1 cellular context compared by ENCODE assay signal in the genomic region with DNA sequence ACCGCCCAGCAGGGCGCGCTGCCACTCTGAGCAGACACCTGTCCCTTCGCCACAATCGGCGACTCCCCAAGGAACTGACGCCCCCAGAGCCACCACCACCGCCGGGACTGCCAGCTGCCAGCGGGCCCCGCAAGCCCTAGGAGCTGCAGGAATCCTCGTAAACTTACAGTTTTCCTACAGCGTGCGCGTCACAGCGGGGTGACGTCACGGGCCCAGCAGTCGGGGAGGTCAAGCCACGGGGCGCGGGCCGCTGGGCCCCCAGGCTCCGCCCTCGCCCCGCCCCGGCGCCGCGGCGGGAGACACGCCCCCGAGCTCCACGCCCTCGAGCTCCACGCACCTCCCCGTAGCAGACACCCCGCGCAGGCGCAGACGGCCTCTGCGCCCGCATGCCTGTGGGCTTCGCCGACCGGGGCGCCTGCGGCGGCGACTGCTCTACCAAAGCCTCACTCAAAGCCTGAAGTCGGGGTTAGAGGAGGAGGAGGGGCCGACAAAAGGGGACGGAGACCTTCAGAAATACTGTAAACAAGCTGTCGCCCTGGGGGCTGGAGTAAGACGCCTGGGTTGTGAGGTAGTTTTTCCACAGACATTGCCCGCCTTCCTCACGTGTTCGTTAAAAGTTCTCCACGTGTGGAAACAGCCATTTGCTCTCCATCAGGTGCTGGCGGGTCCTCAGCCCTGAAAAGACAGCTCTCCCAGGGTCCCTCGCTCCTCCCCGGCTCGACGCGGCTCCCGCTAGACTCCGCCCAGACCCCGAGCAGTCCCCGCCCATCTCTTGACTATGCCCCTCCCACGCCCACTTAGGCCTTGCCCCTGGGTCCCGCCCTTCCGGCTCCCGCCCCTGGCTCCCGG.
A peak's percentile ranks its signal among the peaks of the same experiment; 100 is the strongest.
TF ChIP-seq lines count a peak whose summit lies in the region.

A gene with protein sequence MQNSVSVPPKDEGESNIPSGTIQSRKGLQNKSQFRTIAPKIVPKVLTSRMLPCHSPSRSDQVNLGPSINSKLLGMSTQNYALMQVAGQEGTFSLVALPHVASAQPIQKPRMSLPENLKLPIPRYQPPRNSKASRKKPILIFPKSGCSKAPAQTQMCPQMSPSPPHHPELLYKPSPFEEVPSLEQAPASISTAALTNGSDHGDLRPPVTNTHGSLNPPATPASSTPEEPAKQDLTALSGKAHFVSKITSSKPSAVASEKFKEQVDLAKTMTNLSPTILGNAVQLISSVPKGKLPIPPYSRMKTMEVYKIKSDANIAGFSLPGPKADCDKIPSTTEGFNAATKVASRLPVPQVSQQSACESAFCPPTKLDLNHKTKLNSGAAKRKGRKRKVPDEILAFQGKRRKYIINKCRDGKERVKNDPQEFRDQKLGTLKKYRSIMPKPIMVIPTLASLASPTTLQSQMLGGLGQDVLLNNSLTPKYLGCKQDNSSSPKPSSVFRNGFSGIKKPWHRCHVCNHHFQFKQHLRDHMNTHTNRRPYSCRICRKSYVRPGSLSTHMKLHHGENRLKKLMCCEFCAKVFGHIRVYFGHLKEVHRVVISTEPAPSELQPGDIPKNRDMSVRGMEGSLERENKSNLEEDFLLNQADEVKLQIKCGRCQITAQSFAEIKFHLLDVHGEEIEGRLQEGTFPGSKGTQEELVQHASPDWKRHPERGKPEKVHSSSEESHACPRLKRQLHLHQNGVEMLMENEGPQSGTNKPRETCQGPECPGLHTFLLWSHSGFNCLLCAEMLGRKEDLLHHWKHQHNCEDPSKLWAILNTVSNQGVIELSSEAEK (minus strand): TSS at position 200 of the 849 bp plus-strand sequence. CDS start 154,831 bp downstream, outside the sequence.

TF ChIP-seq in SK-N-SH, 30 proteins besides CTCF, POLR2A, EP300 and RAD21 (continued from another document):
- TF ChIP-seq, protein P1, sequence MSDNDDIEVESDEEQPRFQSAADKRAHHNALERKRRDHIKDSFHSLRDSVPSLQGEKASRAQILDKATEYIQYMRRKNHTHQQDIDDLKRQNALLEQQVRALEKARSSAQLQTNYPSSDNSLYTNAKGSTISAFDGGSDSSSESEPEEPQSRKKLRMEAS (IDR thresholded peaks at IDR 0.05; ENCODE audit: low read depth) = peak; percentile 94
- TF ChIP-seq TAF1 (IDR thresholded peaks at IDR 0.05; ENCODE audit: borderline replicate concordance, low read depth, low read length) (peak; percentile 44; the same call in 1 of the 2 replicates), MEF2A (IDR thresholded peaks at IDR 0.05; ENCODE audit: borderline replicate concordance, low read depth) (no peak), EZH2phosphoT487 (IDR thresholded peaks at IDR 0.05; ENCODE audit: borderline replicate concordance, low read depth) (no peak)
- TF ChIP-seq, protein P2, sequence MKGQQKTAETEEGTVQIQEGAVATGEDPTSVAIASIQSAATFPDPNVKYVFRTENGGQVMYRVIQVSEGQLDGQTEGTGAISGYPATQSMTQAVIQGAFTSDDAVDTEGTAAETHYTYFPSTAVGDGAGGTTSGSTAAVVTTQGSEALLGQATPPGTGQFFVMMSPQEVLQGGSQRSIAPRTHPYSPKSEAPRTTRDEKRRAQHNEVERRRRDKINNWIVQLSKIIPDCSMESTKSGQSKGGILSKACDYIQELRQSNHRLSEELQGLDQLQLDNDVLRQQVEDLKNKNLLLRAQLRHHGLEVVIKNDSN (IDR thresholded peaks at IDR 0.05; ENCODE audit: borderline replicate concordance, low read depth) = no peak
- TF ChIP-seq, protein P3, sequence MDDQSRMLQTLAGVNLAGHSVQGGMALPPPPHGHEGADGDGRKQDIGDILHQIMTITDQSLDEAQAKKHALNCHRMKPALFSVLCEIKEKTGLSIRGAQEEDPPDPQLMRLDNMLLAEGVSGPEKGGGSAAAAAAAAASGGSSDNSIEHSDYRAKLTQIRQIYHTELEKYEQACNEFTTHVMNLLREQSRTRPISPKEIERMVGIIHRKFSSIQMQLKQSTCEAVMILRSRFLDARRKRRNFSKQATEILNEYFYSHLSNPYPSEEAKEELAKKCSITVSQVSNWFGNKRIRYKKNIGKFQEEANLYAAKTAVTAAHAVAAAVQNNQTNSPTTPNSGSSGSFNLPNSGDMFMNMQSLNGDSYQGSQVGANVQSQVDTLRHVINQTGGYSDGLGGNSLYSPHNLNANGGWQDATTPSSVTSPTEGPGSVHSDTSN (IDR thresholded peaks at IDR 0.05) = no peak
TF ChIP-seq in SK-N-SH: peak in this region for 8.
